Comparison of ENCODE assay signal across 8 cellular contexts in the genomic region with DNA sequence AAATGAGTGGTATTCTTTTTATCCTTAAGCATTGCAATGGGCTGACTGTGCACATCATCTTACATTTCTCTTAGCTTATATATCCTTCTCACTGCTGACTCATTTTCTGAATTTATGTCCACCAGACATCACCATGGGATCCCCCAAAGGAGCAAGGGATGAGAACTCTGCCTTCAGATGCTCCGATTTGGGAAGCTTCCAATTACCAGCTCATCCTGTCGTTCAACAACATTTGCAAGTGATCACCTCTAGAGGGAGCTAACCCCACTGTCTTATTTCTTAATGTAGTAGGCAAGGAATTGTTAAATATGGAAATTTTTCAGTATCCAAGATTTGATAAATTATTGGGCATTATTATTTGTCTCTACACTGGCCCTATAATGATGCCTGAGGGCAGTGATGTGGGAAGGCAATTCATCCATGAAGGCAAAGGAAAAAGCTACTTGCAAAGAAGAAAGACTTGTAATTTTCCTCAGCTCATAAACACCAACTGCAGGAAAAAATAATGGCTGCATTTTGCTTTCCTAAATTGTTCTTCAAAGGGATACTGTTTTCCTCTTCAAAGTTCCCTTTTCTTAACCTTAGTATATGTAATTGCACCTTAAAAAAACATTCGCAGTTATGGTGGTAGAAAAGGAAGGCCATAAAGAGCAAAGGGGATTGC.
DNase-seq lines count a peak whose midpoint lies in the region; ATAC-seq and TF ChIP-seq lines count a peak whose summit lies in the region.

No MANE protein-coding gene starts in this region.

- TF ChIP-seq CTCF in cardiac muscle cell (IDR thresholded peaks at IDR 0.05; ENCODE audit: low read depth, low read length) = peak; percentile 77
- peak; percentile 92 for TF ChIP-seq CTCF in Loucy (conservative IDR thresholded peaks at IDR 0.05; ENCODE audit: low read length)
- peak; percentile 74 to 91 for TF ChIP-seq CTCF in mammary epithelial cell (conservative IDR thresholded peaks at IDR 0.05 in 1 of 2, IDR thresholded peaks at IDR 0.05 in 1 of 2; ENCODE audit: extremely low read depth in 1 of 2, insufficient read depth in 1 of 2, low read depth in 1 of 2, low read length in 2 of 2)

- no peaks in the 10 kb centered on the region for H4K20me1 ChIP-seq in Loucy (ENCODE audit: insufficient read depth, low read length, poor library complexity, severe bottlenecking)
- no peaks in the 10 kb centered on the region for H4K20me1 ChIP-seq in mammary epithelial cell (ENCODE audit: insufficient read depth, low read length)

- in situ Hi-C loops in mammary epithelial cell (cut with MboI; ENCODE audit: low sequenced_read_pairs in 2 of 2) = loop anchor here in 1 of 2 donors (25.0 kb wide), 1 partner anchor 691 kb away; no protein-coding TSS in a partner anchor

- no peaks in the 10 kb centered on the region for H3K79me2 ChIP-seq in Loucy (ENCODE audit: insufficient read depth, low read length)
- H3K79me2 ChIP-seq in mammary epithelial cell (ENCODE audit: insufficient read depth, low read length) = no peaks in the 10 kb centered on the region

- peaks cover 11% of the 10 kb centered on the region for H3K4me1 ChIP-seq in cardiac muscle cell (ENCODE audit: low read depth)
- no peaks in the 10 kb centered on the region for H3K4me1 ChIP-seq in right cardiac atrium (ENCODE audit: control insufficient read depth, insufficient read depth, low read length)
- H3K4me1 ChIP-seq in Loucy (ENCODE audit: insufficient read depth, low read length, poor library complexity, severe bottlenecking) = no peaks in the 10 kb centered on the region
- H3K4me1 ChIP-seq in mammary epithelial cell (ENCODE audit: insufficient read depth, low read length) = no peaks in the 10 kb centered on the region

- H3K9me2 ChIP-seq in Loucy (replicated peaks; ENCODE audit: low read depth, low read length) = no peaks in the 10 kb centered on the region

- BruUV-seq in mammary epithelial cell (replicated peaks; lab: Mats Ljungman, UMichigan) = no TSS peak

- H3K36me3 ChIP-seq in cardiac muscle cell = no peaks in the 10 kb centered on the region
- H3K36me3 ChIP-seq in Loucy (ENCODE audit: insufficient read depth, low read length) = no peaks in the 10 kb centered on the region
- no peaks in the 10 kb centered on the region for H3K36me3 ChIP-seq in mammary epithelial cell (ENCODE audit: insufficient read depth, low read length)

- H2AFZ ChIP-seq in Loucy (ENCODE audit: low read length) (0 out of 2 replicates have a peak overlapping the region, but pooled peaks have one; percentile 29), mammary epithelial cell (ENCODE audit: low read depth, low read length) (no peak overlapping the region)

- H3K27ac ChIP-seq in cardiac muscle cell (no peak overlapping the region), right cardiac atrium (ENCODE audit: low read length) (no peak overlapping the region), mammary epithelial cell (ENCODE audit: insufficient read depth, low read depth, low read length) (no peak overlapping the region)

- DNase-seq in cardiac muscle cell (ENCODE audit: low read depth in 1 of 2, low spot score in 1 of 2) (peak; percentile 56 to 63), right cardiac atrium (no peak), mammary epithelial cell (peak; percentile 32), myocyte (ENCODE audit: low read depth) (peak; percentile 65), posterior cingulate gyrus (no peak)

- H3K9me3 ChIP-seq in cardiac muscle cell (ENCODE audit: low read depth) = no peaks in the 10 kb centered on the region
- no peaks in the 10 kb centered on the region for H3K9me3 ChIP-seq in right cardiac atrium (ENCODE audit: control insufficient read depth, low read length)
- no peaks in the 10 kb centered on the region for H3K9me3 ChIP-seq in Loucy (ENCODE audit: insufficient read depth, low read depth, low read length)
- H3K9me3 ChIP-seq in mammary epithelial cell (replicated peaks; ENCODE audit: insufficient read depth, low read length) = no peaks in the 10 kb centered on the region

- no peaks in the 10 kb centered on the region for H3K27me3 ChIP-seq in cardiac muscle cell
- H3K27me3 ChIP-seq in right cardiac atrium (ENCODE audit: control insufficient read depth, insufficient read depth) = no peaks in the 10 kb centered on the region
- no peaks in the 10 kb centered on the region for H3K27me3 ChIP-seq in Loucy (ENCODE audit: insufficient read depth, low read length, poor library complexity, severe bottlenecking)
- H3K27me3 ChIP-seq in mammary epithelial cell (ENCODE audit: insufficient read depth, low read length) = no peaks in the 10 kb centered on the region

- no peaks in the 10 kb centered on the region for H3F3A ChIP-seq in Loucy (ENCODE audit: low read depth)

- 40% methylated on average over 3 of the region's 3 CpGs for WGBS in right cardiac atrium
- WGBS in mammary epithelial cell (ENCODE audit: low coverage, missing lambda C conversion rate) = 37% methylated on average over 3 of the region's 3 CpGs

- no peak for ATAC-seq in right cardiac atrium
- no peak for ATAC-seq in GM21825 (IDR thresholded peaks at IDR 0.05; ENCODE audit: unreplicated experiment)
- no peak for ATAC-seq in GM19395 (IDR thresholded peaks at IDR 0.05; ENCODE audit: unreplicated experiment)

- no peak overlapping the region for H3K9ac ChIP-seq in Loucy (ENCODE audit: low read depth, low read length, poor library complexity, severe bottlenecking)
- H3K9ac ChIP-seq in mammary epithelial cell (ENCODE audit: insufficient read depth, low read length) = no peak overlapping the region

- H3K4me2 ChIP-seq in Loucy (ENCODE audit: low read depth, low read length, poor library complexity, severe bottlenecking) = no peak overlapping the region
- no peak overlapping the region for H3K4me2 ChIP-seq in mammary epithelial cell (ENCODE audit: insufficient read depth, low read depth, low read length)

- dilution Hi-C loops in mammary epithelial cell (cut with HindIII; ENCODE audit: low sequenced_read_pairs) = no loop called here

- no peak overlapping the region for H3K4me3 ChIP-seq in cardiac muscle cell
- H3K4me3 ChIP-seq in right cardiac atrium (ENCODE audit: low read length) = no peak overlapping the region
- no peak overlapping the region for H3K4me3 ChIP-seq in Loucy (ENCODE audit: low read length, poor library complexity, severe bottlenecking)
- H3K4me3 ChIP-seq in mammary epithelial cell (replicated peaks in 1 of 3; ENCODE audit: insufficient read depth in 1 of 3, low read depth in 2 of 3, low read length in 3 of 3) = no peak overlapping the region

- CTCF ChIA-PET in mammary epithelial cell (lab: Charles Lee; ENCODE audit: low non-redundant PET) = interaction anchor here (0.6 to 1.2 kb wide), 9 partner anchors 15 to 1398 kb away, joined by 3 to 9 read pairs (median 7); no protein-coding TSS in a partner anchor

- intact Hi-C loops in right cardiac atrium (cut with DNase I) = loop anchor here in 2 of 4 donors (5.0 to 10.0 kb wide), 2 partner anchors 69 to 786 kb away; no protein-coding TSS in a partner anchor
- intact Hi-C loops in mammary epithelial cell (cut with micrococcal nuclease) = loop anchor here (5.0 kb wide), 1 partner anchor 681 kb away; no protein-coding TSS in a partner anchor
- intact Hi-C loops in posterior cingulate gyrus (cut with DNase I) = no loop called here

Comparison
In these comparisons a context has a peak if more than half of its experiments do, and no peak if none do; other contexts are left out.
1. DNase-seq: peak in cardiac muscle cell (2 of 2), mammary epithelial cell (single experiment) and myocyte (single experiment); none in right cardiac atrium (0 of 3) and posterior cingulate gyrus (0 of 10).
2. Peak in every context shown above with its lines, with median percentiles within 50 percentile points of each other: CTCF ChIP-seq.